Comparison of ENCODE assay signal across 12 cellular contexts in the genomic region with DNA sequence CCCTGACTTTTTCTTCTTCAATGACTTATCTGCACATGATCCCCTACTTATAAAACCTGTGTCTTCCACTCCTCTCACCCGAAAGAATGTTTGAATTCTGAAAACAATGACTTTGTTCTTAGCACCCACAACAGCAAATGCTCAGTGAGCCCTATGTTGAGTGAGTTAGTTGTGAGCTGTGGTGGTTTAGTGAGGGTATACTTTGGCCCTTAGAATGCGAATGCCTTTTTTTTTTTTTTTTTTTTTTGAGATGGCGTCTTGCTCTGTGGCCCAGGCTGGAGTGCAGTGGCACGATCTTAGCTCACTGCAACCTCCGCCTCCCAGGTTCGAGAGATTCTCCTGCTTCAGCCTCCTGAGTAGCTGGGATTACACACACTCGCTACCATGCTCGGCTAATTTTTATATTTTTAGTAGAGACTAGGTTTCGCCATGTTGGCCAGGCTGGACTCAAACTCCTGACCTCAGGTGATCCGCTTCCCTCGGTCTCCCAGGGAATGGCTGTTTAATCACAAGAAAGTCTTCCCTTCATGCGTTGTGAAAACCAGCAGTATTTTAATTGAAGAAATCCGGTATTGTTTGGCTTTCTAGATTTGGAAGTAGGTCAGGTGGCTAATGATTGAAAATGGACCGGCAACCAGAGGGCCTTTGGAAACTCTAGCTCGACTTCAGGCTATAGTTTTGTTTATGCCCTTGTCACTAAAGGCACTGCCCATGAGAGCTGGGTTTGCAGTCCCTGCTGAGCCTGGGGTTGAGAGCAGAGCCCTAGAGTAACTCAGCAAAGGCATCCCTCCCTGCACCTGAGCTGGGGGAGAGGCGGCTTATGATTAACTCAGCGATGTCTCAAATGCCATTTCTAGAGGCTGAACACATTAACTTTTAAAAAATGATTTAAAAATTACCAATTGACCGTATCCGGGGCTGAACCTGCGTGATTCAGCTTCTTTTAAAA. TPM values are rescaled to one million over a fixed set of nuclear protein-coding genes. Genes with fewer than 3 reads are reported as not detected.
DNase-seq lines count a peak whose midpoint lies in the region; ATAC-seq and TF ChIP-seq lines count a peak whose summit lies in the region.
"Had no signal": no experiment of that assay in that cellular context is flagged by ENCODE, and none has a peak within 500 bp of the region (broad histone marks: within the 10 kb centered on the region; RNA-seq: fewer than 3 reads in every experiment).

No MANE protein-coding gene starts in this region.

- no peak overlapping the region for H3K4me3 ChIP-seq in right cardiac atrium (ENCODE audit: low read length)
- no peak overlapping the region for H3K4me3 ChIP-seq in breast epithelium
- H3K4me3 ChIP-seq: tibial nerve had no signal

- H3K9me3 ChIP-seq in right cardiac atrium (ENCODE audit: control insufficient read depth, low read length) (no peaks in the 10 kb centered on the region), breast epithelium (no peaks in the 10 kb centered on the region)
- H3K9me3 ChIP-seq: tibial nerve had no signal

- H3K27me3 ChIP-seq in right cardiac atrium (ENCODE audit: control insufficient read depth, insufficient read depth) (no peaks in the 10 kb centered on the region), breast epithelium (no peaks in the 10 kb centered on the region)
- H3K27me3 ChIP-seq: tibial nerve had no signal

- H3K27ac ChIP-seq in right cardiac atrium (ENCODE audit: low read length) (peak overlapping the region; percentile 64), breast epithelium (peak overlapping the region; percentile 8 to 41), caudate nucleus (ENCODE audit: low read depth, low read length) (no peak overlapping the region)

- intact Hi-C loops in right cardiac atrium (cut with DNase I) = no loop called here
- intact Hi-C loops in cardiac septum (cut with DNase I) = no loop called here
- intact Hi-C loops in breast epithelium (cut with DNase I; ENCODE audit: low total_unique reads) = no loop called here
- intact Hi-C loops in natural killer cell (cut with micrococcal nuclease) = loop anchor here (5.0 kb wide), 1 partner anchor 171 kb away; no protein-coding TSS in a partner anchor

- TF ChIP-seq CTCF in breast epithelium (IDR thresholded peaks at IDR 0.05) (no peak), natural killer cell (IDR thresholded peaks at IDR 0.05) (no peak)

- H3K9me3 Mint-ChIP-seq in natural killer cell = no peaks in the 10 kb centered on the region
- H3K9me3 Mint-ChIP-seq: CD8-positive, alpha-beta memory T cell had no signal

- DNase-seq in right cardiac atrium = no peak
- DNase-seq in cardiac septum (ENCODE audit: low spot score) = no peak
- no peak for DNase-seq in breast epithelium (ENCODE audit: low spot score in 2 of 2)
- no peak for DNase-seq in natural killer cell
- no peak for DNase-seq in caudate nucleus (lab: John Stamatoyannopoulos, UW)
- DNase-seq in GM19238 (ENCODE audit: insufficient read length, low spot score) = no peak
- DNase-seq in COLO829 (ENCODE audit: low spot score) = no peak
- DNase-seq in OCI-M1 (lab: John Stamatoyannopoulos, UW) = no peak
- DNase-seq: activated CD4-positive, alpha-beta T cell treated with anti-CD3 and anti-CD28 coated beads for 4 hours; CD8-positive, alpha-beta memory T cell had no signal

- H3K4me1 Mint-ChIP-seq in natural killer cell = peaks cover 21 to 45% of the 10 kb centered on the region in 2 donors

- H3K27ac Mint-ChIP-seq in natural killer cell = peak overlapping the region; percentile 46 to 99
- H3K27ac Mint-ChIP-seq: activated naive CD8-positive, alpha-beta T cell had no signal

- H3K4me3 Mint-ChIP-seq in natural killer cell = no peak overlapping the region
- H3K4me3 Mint-ChIP-seq: activated naive CD8-positive, alpha-beta T cell had no signal

- 82% methylated on average over 20 of the region's 20 CpGs for WGBS in right cardiac atrium

- TF ChIP-seq POLR2A in breast epithelium (IDR thresholded peaks at IDR 0.05) = no peak

- H3K4me1 ChIP-seq in right cardiac atrium (ENCODE audit: control insufficient read depth, insufficient read depth, low read length) (peaks cover 18% of the 10 kb centered on the region), breast epithelium (no peaks in the 10 kb centered on the region)

- no peaks in the 10 kb centered on the region for H3K36me3 Mint-ChIP-seq in natural killer cell

- no peaks in the 10 kb centered on the region for H3K36me3 ChIP-seq in breast epithelium
- H3K36me3 ChIP-seq: tibial nerve had no signal

- no peaks in the 10 kb centered on the region for H3K27me3 Mint-ChIP-seq in natural killer cell (ENCODE audit: low read depth in 2 of 2)
- H3K27me3 Mint-ChIP-seq: activated naive CD8-positive, alpha-beta T cell had no signal

- ATAC-seq in right cardiac atrium (no peak), natural killer cell (no peak)

RNA-seq across cellular contexts. Expression of a gene that starts 41.3 kb away (rescaled TPM):
- total RNA-seq in right cardiac atrium (100 to 1,000 TPM; 106 to 146 (median 117) TPM), cardiac septum (171 TPM), breast epithelium (10 to 100 TPM; 35.1 to 54.4 (median 41.1) TPM), natural killer cell (10 to 100 TPM; 59.8 to 77.4 (median 73.6) TPM)
- 54.1 TPM for polyA plus RNA-seq in right cardiac atrium
